ENCODE assay signal across 21 cellular contexts in genomic region chr9:129240581-129241211, GRCh38.
DNase-seq lines count a peak whose midpoint lies in the region; ATAC-seq, FAIRE-seq and TF ChIP-seq lines count a peak whose summit lies in the region.
"Had no signal": no experiment of that assay in that cellular context is flagged by ENCODE, and none has a peak within 500 bp of the region (broad histone marks: within the 10 kb centered on the region; RNA-seq: fewer than 3 reads in every experiment).

No MANE protein-coding gene starts in this region.

- H3K9me3 Mint-ChIP-seq in activated naive CD8-positive, alpha-beta T cell treated with anti-CD3 and anti-CD28 coated beads, Interleukin-2, amount 10 ng/mL, durations not matched to agents 7 days and 5 days, result no peaks in the 10 kb centered on the region
- H3K9me3 Mint-ChIP-seq in activated naive CD8-positive, alpha-beta T cell treated with anti-CD3 and anti-CD28 coated beads for 36 hours, result no peaks in the 10 kb centered on the region
- H3K9me3 Mint-ChIP-seq in CD8-positive, alpha-beta T cell, result no peaks in the 10 kb centered on the region

- ATAC-seq in activated naive CD8-positive, alpha-beta T cell treated with anti-CD3 and anti-CD28 coated beads, Interleukin-2, amount 10 ng/mL, durations not matched to agents 7 days and 5 days (ENCODE audit: low read depth), result no peak
- ATAC-seq in CD8-positive, alpha-beta T cell, result no peak
- ATAC-seq in HepG2, result no peak

- no peaks in the 10 kb centered on the region for H3K79me2 ChIP-seq in HepG2 (ENCODE audit: insufficient read depth, low read length)

- no TSS peak for BruUV-seq in HepG2 (replicated peaks; lab: Mats Ljungman, UMichigan)

- DNase-seq in activated naive CD8-positive, alpha-beta T cell treated with anti-CD3 and anti-CD28 coated beads, Interleukin-2, amount 10 ng/mL, durations not matched to agents 7 days and 5 days, result peak; percentile 31
- DNase-seq in activated naive CD8-positive, alpha-beta T cell treated with anti-CD3 and anti-CD28 coated beads for 36 hours, result no peak
- no peak for DNase-seq in CD8-positive, alpha-beta T cell
- DNase-seq in HepG2 (ENCODE audit: low spot score) (no peak), spleen (peak; percentile 25), DMS114 treated with DMSO at 0.1 percent for 48 hours (lab: John Stamatoyannopoulos, UW; ENCODE audit: unreplicated experiment) (no peak), NK-92 (lab: John Stamatoyannopoulos, UW; ENCODE audit: unreplicated experiment) (no peak), NCI-H526 treated with DMSO at 0.1 percent for 48 hours (lab: John Stamatoyannopoulos, UW) (no peak)
- DNase-seq: DMS153, EL, GM23248, KG1, MG63, NCI-H1092 treated with DMSO at 0.1 percent for 48 hours, NCI-H1694 treated with DMSO at 0.1 percent for 48 hours, NCI-H446, NCI-H748 treated with DMSO at 0.1 percent for 48 hours, PC-9, SHP77 had no signal

- TF ChIP-seq POLR2A in HepG2 (IDR thresholded peaks at IDR 0.05; ENCODE audit: insufficient read depth in 1 of 2, low read depth in 2 of 2, low read length in 2 of 2), result no peak
- no peak for TF ChIP-seq POLR2A in spleen (IDR thresholded peaks at IDR 0.05)

- no peak overlapping the region for H3K4me3 ChIP-seq in CD8-positive, alpha-beta T cell (ENCODE audit: low read depth, low read length)
- H3K4me3 ChIP-seq in HepG2 (replicated peaks in 1 of 3; ENCODE audit: insufficient read depth in 1 of 3, low read depth in 2 of 3, low read length in 3 of 3) (no peak overlapping the region), spleen (no peak overlapping the region)
- H3K4me3 ChIP-seq: GM23248, MG63, PC-9 had no signal

- 76% methylated on average over 1 of the region's 3 CpGs for WGBS in HepG2 (ENCODE audit: low lambda C conversion rate)
- 87 to 99% (median 89%) methylated on average over 3 of the region's 3 CpGs for WGBS in spleen, 5 donors

- CTCF ChIA-PET in CD8-positive, alpha-beta T cell (lab: Charles Lee), result interaction anchor here (1.3 kb wide), 1 partner anchor 550 kb away, joined by 3 read pairs; no protein-coding TSS in a partner anchor
- CTCF ChIA-PET in HepG2 (lab: Yijun Ruan, JAX; ENCODE audit: low intra/inter-chr PET ratio, low total read pairs), result no interaction called here

- no peaks in the 10 kb centered on the region for H3K36me3 Mint-ChIP-seq in activated naive CD8-positive, alpha-beta T cell treated with anti-CD3 and anti-CD28 coated beads, Interleukin-2, amount 10 ng/mL, durations not matched to agents 7 days and 5 days
- H3K36me3 Mint-ChIP-seq in activated naive CD8-positive, alpha-beta T cell treated with anti-CD3 and anti-CD28 coated beads for 36 hours, result no peaks in the 10 kb centered on the region
- H3K36me3 Mint-ChIP-seq in CD8-positive, alpha-beta T cell, result peaks cover 14% of the 10 kb centered on the region

- H3K36me3 ChIP-seq in CD8-positive, alpha-beta T cell (ENCODE audit: insufficient read depth, low read length), result no peaks in the 10 kb centered on the region
- no peaks in the 10 kb centered on the region for H3K36me3 ChIP-seq in HepG2 (replicated peaks in 1 of 2; ENCODE audit: control insufficient read depth in 1 of 2, insufficient read depth in 2 of 2, low read length in 2 of 2)
- H3K36me3 ChIP-seq in spleen, result no peaks in the 10 kb centered on the region
- H3K36me3 ChIP-seq: MG63 had no signal

- TF ChIP-seq EP300 in HepG2 (IDR thresholded peaks at IDR 0.05; ENCODE audit: low read depth in 2 of 2, low read length in 2 of 2), result no peak
- TF ChIP-seq EP300 in HepG2 (CRISPR knock-in tag; IDR thresholded peaks at IDR 0.05; ENCODE audit: borderline replicate concordance), result no peak

- intact Hi-C loops in CD8-positive, alpha-beta T cell (cut with DNase I, micrococcal nuclease), result no loop called here
- intact Hi-C loops in HepG2 (cut with micrococcal nuclease; ENCODE audit: unreplicated experiment) (no loop called here), spleen (cut with DNase I; ENCODE audit: low total_unique reads) (no loop called here)

- no peak for TF ChIP-seq RAD21 in HepG2 (CRISPR knock-in tag; IDR thresholded peaks at IDR 0.05)

- no peak overlapping the region for H3K4me3 Mint-ChIP-seq in activated naive CD8-positive, alpha-beta T cell treated with anti-CD3 and anti-CD28 coated beads, Interleukin-2, amount 10 ng/mL, durations not matched to agents 7 days and 5 days
- no peak overlapping the region for H3K4me3 Mint-ChIP-seq in activated naive CD8-positive, alpha-beta T cell treated with anti-CD3 and anti-CD28 coated beads for 36 hours
- H3K4me3 Mint-ChIP-seq in CD8-positive, alpha-beta T cell, result no peak overlapping the region
- H3K4me3 Mint-ChIP-seq: B cell had no signal

- no peak overlapping the region for H3K9ac ChIP-seq in HepG2 (ENCODE audit: insufficient read depth, low read depth, low read length)
- H3K9ac ChIP-seq: GM23248 had no signal

- H2AFZ ChIP-seq in HepG2 (ENCODE audit: low read length), result no peak overlapping the region
- H2AFZ ChIP-seq: GM23248, PC-9 had no signal

- no peak overlapping the region for H3K4me2 ChIP-seq in HepG2 (ENCODE audit: low read depth, low read length)
- H3K4me2 ChIP-seq: PC-9 had no signal

- no peaks in the 10 kb centered on the region for H3K27me3 Mint-ChIP-seq in activated naive CD8-positive, alpha-beta T cell treated with anti-CD3 and anti-CD28 coated beads, Interleukin-2, amount 10 ng/mL, durations not matched to agents 7 days and 5 days
- no peaks in the 10 kb centered on the region for H3K27me3 Mint-ChIP-seq in activated naive CD8-positive, alpha-beta T cell treated with anti-CD3 and anti-CD28 coated beads for 36 hours
- H3K27me3 Mint-ChIP-seq in CD8-positive, alpha-beta T cell (ENCODE audit: low read depth), result no peaks in the 10 kb centered on the region

- peaks cover 28% of the 10 kb centered on the region for H3K4me1 ChIP-seq in CD8-positive, alpha-beta T cell (ENCODE audit: insufficient read depth, low read length)
- H3K4me1 ChIP-seq in HepG2 (ENCODE audit: insufficient read depth, low read length) (no peaks in the 10 kb centered on the region), spleen (peaks cover 0 to 25% (median 15%) of the 10 kb centered on the region in 6 donors)

- POLR2A ChIA-PET in activated naive CD8-positive, alpha-beta T cell treated with anti-CD3 and anti-CD28 coated beads, Interleukin-2, amount 10 ng/mL, durations not matched to agents 7 days and 5 days (lab: Charles Lee), result no interaction called here
- POLR2A ChIA-PET in CD8-positive, alpha-beta T cell (lab: Charles Lee), result interaction anchor here (1.0 to 1.5 kb wide), 3 partner anchors 13 to 143 kb away, joined by 3 to 4 read pairs (median 4); no protein-coding TSS in a partner anchor
- POLR2A ChIA-PET in HepG2 (lab: Yijun Ruan, JAX), result no interaction called here

- in situ Hi-C loops in HepG2 (cut with HindIII; ENCODE audit: extremely low pct_ligation_motif_present, low pct_unique_long_range_greater_than_20kb), result no loop called here

- peaks cover 33% of the 10 kb centered on the region for H3K4me1 Mint-ChIP-seq in activated naive CD8-positive, alpha-beta T cell treated with anti-CD3 and anti-CD28 coated beads, Interleukin-2, amount 10 ng/mL, durations not matched to agents 7 days and 5 days
- H3K4me1 Mint-ChIP-seq in activated naive CD8-positive, alpha-beta T cell treated with anti-CD3 and anti-CD28 coated beads for 36 hours, result peaks cover 39% of the 10 kb centered on the region
- peaks cover 49% of the 10 kb centered on the region for H3K4me1 Mint-ChIP-seq in CD8-positive, alpha-beta T cell (ENCODE audit: low read depth)

- no peak for TF ChIP-seq CTCF in CD8-positive, alpha-beta T cell (IDR thresholded peaks at IDR 0.05)
- no peak for TF ChIP-seq CTCF in HepG2 (CRISPR knock-in tag; IDR thresholded peaks at IDR 0.05)
- TF ChIP-seq CTCF in spleen (IDR thresholded peaks at IDR 0.05 in 8 of 11, conservative IDR thresholded peaks at IDR 0.05 in 3 of 11), result no peak

- H3K27ac ChIP-seq in CD8-positive, alpha-beta T cell (ENCODE audit: low read depth, low read length), result no peak overlapping the region
- no peak overlapping the region for H3K27ac ChIP-seq in HepG2 (ENCODE audit: extremely low read length, insufficient read depth, low read length)
- H3K27ac ChIP-seq in spleen, result no peak overlapping the region
- H3K27ac ChIP-seq: GM23248, PC-9 had no signal

- H3K27ac Mint-ChIP-seq in activated naive CD8-positive, alpha-beta T cell treated with anti-CD3 and anti-CD28 coated beads, Interleukin-2, amount 10 ng/mL, durations not matched to agents 7 days and 5 days, result no peak overlapping the region
- H3K27ac Mint-ChIP-seq in activated naive CD8-positive, alpha-beta T cell treated with anti-CD3 and anti-CD28 coated beads for 36 hours, result no peak overlapping the region
- peak overlapping the region; percentile 79 for H3K27ac Mint-ChIP-seq in CD8-positive, alpha-beta T cell
- H3K27ac Mint-ChIP-seq: B cell had no signal

- no peaks in the 10 kb centered on the region for H4K20me1 ChIP-seq in HepG2 (ENCODE audit: insufficient read depth, low read length)

- FAIRE-seq in HepG2 (lab: Jason Lieb, UNC), result no peak
- FAIRE-seq: HTR-8/SVneo had no signal

- no peaks in the 10 kb centered on the region for H3K27me3 ChIP-seq in CD8-positive, alpha-beta T cell (ENCODE audit: insufficient read depth, low read length)
- H3K27me3 ChIP-seq in HepG2 (ENCODE audit: control insufficient read depth in 1 of 2, insufficient read depth in 2 of 2, low read length in 2 of 2) (peaks cover 4 to 39% of the 10 kb centered on the region in 2 experiments), spleen (replicated peaks in 1 of 7) (peaks cover 0 to 6% (median 0%) of the 10 kb centered on the region in 7 donors)
- H3K27me3 ChIP-seq: MG63 had no signal

- H3K9me3 ChIP-seq in CD8-positive, alpha-beta T cell (ENCODE audit: low read length), result no peaks in the 10 kb centered on the region
- no peaks in the 10 kb centered on the region for H3K9me3 ChIP-seq in HepG2 (ENCODE audit: low read length)
- H3K9me3 ChIP-seq in spleen, result no peaks in the 10 kb centered on the region
- H3K9me3 ChIP-seq: MG63 had no signal

TF ChIP-seq in HepG2, 621 proteins besides CTCF, POLR2A, EP300 and RAD21 (continues in another document):
- peak; percentile 76 for TF ChIP-seq ZFP36 (IDR thresholded peaks at IDR 0.05; ENCODE audit: borderline replicate concordance, low read depth, low read length, partially characterized antibody)
- TF ChIP-seq CBFB (CRISPR knock-in tag; IDR thresholded peaks at IDR 0.05), result no peak
- no peak for TF ChIP-seq SNRNP70 (IDR thresholded peaks at IDR 0.05; ENCODE audit: low read depth, low read length)
- TF ChIP-seq FOXM1 (CRISPR knock-in tag; IDR thresholded peaks at IDR 0.05), result no peak

Comparison
In these comparisons a context has a peak if more than half of its experiments do, and no peak if none do; other contexts are left out.
1. DNase-seq: peak in activated naive CD8-positive, alpha-beta T cell treated with anti-CD3 and anti-CD28 coated beads, Interleukin-2, amount 10 ng/mL, durations not matched to agents 7 days and 5 days (single experiment) and spleen (single experiment); none in activated naive CD8-positive, alpha-beta T cell treated with anti-CD3 and anti-CD28 coated beads for 36 hours (single experiment), CD8-positive, alpha-beta T cell (0 of 7), HepG2 (single experiment), DMS114 treated with DMSO at 0.1 percent for 48 hours (single experiment), NK-92 (single experiment) and NCI-H526 treated with DMSO at 0.1 percent for 48 hours (single experiment).